In the genomic region with DNA sequence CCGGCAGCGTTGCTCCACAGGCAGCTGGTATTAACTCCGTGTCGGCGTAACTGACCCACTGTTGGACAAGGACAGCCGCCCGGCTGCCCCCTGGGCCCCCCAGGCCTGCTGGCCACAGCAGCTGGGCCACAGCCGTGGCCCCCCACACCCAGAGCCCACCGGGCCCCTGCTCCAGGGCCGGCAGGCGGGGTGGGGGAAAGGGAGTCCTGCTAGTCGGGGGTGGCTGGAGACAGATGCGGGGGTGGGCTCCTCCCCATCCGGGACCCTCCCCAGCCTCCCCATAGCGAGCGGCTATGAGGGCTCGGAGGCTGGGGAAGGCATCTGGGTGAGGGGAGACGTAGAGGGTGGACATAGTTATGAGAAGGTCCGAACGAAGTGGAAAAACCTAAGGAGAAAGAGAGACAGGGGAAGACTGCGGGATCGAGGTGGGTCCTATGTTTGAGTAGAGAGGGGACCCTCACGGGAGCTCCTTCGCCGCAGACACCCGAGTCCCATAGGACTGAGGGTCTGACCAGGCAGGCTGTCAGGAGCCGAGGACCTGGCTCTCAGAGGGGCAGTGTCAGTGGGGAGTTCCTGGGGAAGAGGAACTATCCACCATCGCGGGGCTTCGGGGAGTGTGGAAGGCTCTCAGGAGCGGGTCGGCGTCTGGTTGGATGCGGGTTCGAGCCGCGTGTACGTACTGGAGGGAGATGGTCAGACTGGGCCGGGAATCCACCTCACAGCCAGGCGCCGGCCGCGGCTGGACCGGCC, we compare ENCODE assay signal across 1 cellular context.
TF ChIP-seq lines count a peak whose summit lies in the region.

No MANE protein-coding gene starts in this region.

TF ChIP-seq in K562, 482 proteins besides CTCF, POLR2A, EP300 and RAD21 (continued from another document and continues in another):
- TF ChIP-seq, protein P1, sequence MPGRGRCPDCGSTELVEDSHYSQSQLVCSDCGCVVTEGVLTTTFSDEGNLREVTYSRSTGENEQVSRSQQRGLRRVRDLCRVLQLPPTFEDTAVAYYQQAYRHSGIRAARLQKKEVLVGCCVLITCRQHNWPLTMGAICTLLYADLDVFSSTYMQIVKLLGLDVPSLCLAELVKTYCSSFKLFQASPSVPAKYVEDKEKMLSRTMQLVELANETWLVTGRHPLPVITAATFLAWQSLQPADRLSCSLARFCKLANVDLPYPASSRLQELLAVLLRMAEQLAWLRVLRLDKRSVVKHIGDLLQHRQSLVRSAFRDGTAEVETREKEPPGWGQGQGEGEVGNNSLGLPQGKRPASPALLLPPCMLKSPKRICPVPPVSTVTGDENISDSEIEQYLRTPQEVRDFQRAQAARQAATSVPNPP (IDR thresholded peaks at IDR 0.05; ENCODE audit: borderline replicate concordance, insufficient read depth, insufficient read length): no peak
- TF ChIP-seq, protein P2, sequence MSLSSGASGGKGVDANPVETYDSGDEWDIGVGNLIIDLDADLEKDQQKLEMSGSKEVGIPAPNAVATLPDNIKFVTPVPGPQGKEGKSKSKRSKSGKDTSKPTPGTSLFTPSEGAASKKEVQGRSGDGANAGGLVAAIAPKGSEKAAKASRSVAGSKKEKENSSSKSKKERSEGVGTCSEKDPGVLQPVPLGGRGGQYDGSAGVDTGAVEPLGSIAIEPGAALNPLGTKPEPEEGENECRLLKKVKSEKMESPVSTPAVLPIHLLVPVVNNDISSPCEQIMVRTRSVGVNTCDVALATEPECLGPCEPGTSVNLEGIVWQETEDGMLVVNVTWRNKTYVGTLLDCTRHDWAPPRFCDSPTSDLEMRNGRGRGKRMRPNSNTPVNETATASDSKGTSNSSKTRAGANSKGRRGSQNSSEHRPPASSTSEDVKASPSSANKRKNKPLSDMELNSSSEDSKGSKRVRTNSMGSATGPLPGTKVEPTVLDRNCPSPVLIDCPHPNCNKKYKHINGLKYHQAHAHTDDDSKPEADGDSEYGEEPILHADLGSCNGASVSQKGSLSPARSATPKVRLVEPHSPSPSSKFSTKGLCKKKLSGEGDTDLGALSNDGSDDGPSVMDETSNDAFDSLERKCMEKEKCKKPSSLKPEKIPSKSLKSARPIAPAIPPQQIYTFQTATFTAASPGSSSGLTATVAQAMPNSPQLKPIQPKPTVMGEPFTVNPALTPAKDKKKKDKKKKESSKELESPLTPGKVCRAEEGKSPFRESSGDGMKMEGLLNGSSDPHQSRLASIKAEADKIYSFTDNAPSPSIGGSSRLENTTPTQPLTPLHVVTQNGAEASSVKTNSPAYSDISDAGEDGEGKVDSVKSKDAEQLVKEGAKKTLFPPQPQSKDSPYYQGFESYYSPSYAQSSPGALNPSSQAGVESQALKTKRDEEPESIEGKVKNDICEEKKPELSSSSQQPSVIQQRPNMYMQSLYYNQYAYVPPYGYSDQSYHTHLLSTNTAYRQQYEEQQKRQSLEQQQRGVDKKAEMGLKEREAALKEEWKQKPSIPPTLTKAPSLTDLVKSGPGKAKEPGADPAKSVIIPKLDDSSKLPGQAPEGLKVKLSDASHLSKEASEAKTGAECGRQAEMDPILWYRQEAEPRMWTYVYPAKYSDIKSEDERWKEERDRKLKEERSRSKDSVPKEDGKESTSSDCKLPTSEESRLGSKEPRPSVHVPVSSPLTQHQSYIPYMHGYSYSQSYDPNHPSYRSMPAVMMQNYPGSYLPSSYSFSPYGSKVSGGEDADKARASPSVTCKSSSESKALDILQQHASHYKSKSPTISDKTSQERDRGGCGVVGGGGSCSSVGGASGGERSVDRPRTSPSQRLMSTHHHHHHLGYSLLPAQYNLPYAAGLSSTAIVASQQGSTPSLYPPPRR (CRISPR knock-in tag; IDR thresholded peaks at IDR 0.05; ENCODE audit: borderline replicate concordance): no peak
- TF ChIP-seq TEAD1 (CRISPR knock-in tag; IDR thresholded peaks at IDR 0.05) (peak in 1 of 2 experiments; percentile 41; a peak in 1 of 4 replicates), ETV1 (tag; conservative IDR thresholded peaks at IDR 0.05; ENCODE audit: low read depth) (no peak), NCOA1 (IDR thresholded peaks at IDR 0.05; ENCODE audit: low read depth) (peak; percentile 60; the same call in 1 of the 2 replicates), ZC3H4 (CRISPR knock-in tag; IDR thresholded peaks at IDR 0.05; ENCODE audit: borderline replicate concordance) (peak; percentile 89; the same call in 1 of the 2 replicates), SMAD1 (IDR thresholded peaks at IDR 0.05; ENCODE audit: low read depth, low read length, partially characterized antibody) (no peak), ETV5 (CRISPR knock-in tag; IDR thresholded peaks at IDR 0.05; ENCODE audit: low read depth) (peak; percentile 59; the same call in 1 of the 2 replicates), PHF8 (IDR thresholded peaks at IDR 0.05; ENCODE audit: borderline replicate concordance, low read length) (no peak), SMARCE1 (IDR thresholded peaks at IDR 0.05) (peak; percentile 55), ZNF586 (CRISPR knock-in tag; conservative IDR thresholded peaks at IDR 0.05) (no peak), PTTG1 (tag; IDR thresholded peaks at IDR 0.05; ENCODE audit: low read depth) (no peak), NFYB (IDR thresholded peaks at IDR 0.05; ENCODE audit: extremely low read depth, insufficient read length) (peak; percentile 14), POLR2AphosphoS2 (IDR thresholded peaks at IDR 0.05; ENCODE audit: low read length) (no peak), ZKSCAN3 (CRISPR knock-in tag; IDR thresholded peaks at IDR 0.05) (no peak), PTBP1 (IDR thresholded peaks at IDR 0.05; ENCODE audit: low read depth, low read length) (0 out of 2 replicates have a peak, but pooled peaks have one; percentile 8), CREB1 (IDR thresholded peaks at IDR 0.05) (no peak), CREB1 (CRISPR knock-in tag; IDR thresholded peaks at IDR 0.05) (peak; percentile 53; the same call in 1 of the 2 replicates), NCOA6 (IDR thresholded peaks at IDR 0.05) (no peak), TRIM28 (IDR thresholded peaks at IDR 0.05) (no peak), PHTF2 (CRISPR knock-in tag; IDR thresholded peaks at IDR 0.05) (no peak), KLF1 (tag; IDR thresholded peaks at IDR 0.05) (no peak), EGR1 (conservative IDR thresholded peaks at IDR 0.05) (peak; percentile 85), SPI1 (IDR thresholded peaks at IDR 0.05; ENCODE audit: borderline replicate concordance, low read depth, low read length) (no peak)
- TF ChIP-seq, protein P3, sequence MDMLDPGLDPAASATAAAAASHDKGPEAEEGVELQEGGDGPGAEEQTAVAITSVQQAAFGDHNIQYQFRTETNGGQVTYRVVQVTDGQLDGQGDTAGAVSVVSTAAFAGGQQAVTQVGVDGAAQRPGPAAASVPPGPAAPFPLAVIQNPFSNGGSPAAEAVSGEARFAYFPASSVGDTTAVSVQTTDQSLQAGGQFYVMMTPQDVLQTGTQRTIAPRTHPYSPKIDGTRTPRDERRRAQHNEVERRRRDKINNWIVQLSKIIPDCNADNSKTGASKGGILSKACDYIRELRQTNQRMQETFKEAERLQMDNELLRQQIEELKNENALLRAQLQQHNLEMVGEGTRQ (CRISPR knock-in tag; IDR thresholded peaks at IDR 0.05): no peak
- TF ChIP-seq, protein P4, sequence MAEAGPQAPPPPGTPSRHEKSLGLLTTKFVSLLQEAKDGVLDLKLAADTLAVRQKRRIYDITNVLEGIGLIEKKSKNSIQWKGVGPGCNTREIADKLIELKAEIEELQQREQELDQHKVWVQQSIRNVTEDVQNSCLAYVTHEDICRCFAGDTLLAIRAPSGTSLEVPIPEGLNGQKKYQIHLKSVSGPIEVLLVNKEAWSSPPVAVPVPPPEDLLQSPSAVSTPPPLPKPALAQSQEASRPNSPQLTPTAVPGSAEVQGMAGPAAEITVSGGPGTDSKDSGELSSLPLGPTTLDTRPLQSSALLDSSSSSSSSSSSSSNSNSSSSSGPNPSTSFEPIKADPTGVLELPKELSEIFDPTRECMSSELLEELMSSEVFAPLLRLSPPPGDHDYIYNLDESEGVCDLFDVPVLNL (CRISPR knock-in tag; IDR thresholded peaks at IDR 0.05; ENCODE audit: low read depth): no peak
- TF ChIP-seq, protein P5, sequence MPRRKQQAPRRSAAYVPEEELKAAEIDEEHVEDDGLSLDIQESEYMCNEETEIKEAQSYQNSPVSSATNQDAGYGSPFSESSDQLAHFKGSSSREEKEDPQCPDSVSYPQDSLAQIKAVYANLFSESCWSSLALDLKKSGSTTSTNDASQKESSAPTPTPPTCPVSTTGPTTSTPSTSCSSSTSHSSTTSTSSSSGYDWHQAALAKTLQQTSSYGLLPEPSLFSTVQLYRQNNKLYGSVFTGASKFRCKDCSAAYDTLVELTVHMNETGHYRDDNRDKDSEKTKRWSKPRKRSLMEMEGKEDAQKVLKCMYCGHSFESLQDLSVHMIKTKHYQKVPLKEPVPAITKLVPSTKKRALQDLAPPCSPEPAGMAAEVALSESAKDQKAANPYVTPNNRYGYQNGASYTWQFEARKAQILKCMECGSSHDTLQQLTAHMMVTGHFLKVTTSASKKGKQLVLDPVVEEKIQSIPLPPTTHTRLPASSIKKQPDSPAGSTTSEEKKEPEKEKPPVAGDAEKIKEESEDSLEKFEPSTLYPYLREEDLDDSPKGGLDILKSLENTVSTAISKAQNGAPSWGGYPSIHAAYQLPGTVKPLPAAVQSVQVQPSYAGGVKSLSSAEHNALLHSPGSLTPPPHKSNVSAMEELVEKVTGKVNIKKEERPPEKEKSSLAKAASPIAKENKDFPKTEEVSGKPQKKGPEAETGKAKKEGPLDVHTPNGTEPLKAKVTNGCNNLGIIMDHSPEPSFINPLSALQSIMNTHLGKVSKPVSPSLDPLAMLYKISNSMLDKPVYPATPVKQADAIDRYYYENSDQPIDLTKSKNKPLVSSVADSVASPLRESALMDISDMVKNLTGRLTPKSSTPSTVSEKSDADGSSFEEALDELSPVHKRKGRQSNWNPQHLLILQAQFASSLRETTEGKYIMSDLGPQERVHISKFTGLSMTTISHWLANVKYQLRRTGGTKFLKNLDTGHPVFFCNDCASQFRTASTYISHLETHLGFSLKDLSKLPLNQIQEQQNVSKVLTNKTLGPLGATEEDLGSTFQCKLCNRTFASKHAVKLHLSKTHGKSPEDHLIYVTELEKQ (CRISPR knock-in tag; IDR thresholded peaks at IDR 0.05): peak; percentile 7; the same call in 1 of the 2 replicates
- TF ChIP-seq, protein P6, sequence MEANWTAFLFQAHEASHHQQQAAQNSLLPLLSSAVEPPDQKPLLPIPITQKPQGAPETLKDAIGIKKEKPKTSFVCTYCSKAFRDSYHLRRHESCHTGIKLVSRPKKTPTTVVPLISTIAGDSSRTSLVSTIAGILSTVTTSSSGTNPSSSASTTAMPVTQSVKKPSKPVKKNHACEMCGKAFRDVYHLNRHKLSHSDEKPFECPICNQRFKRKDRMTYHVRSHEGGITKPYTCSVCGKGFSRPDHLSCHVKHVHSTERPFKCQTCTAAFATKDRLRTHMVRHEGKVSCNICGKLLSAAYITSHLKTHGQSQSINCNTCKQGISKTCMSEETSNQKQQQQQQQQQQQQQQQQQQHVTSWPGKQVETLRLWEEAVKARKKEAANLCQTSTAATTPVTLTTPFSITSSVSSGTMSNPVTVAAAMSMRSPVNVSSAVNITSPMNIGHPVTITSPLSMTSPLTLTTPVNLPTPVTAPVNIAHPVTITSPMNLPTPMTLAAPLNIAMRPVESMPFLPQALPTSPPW (CRISPR knock-in tag; IDR thresholded peaks at IDR 0.05): no peak
- TF ChIP-seq, protein P7, sequence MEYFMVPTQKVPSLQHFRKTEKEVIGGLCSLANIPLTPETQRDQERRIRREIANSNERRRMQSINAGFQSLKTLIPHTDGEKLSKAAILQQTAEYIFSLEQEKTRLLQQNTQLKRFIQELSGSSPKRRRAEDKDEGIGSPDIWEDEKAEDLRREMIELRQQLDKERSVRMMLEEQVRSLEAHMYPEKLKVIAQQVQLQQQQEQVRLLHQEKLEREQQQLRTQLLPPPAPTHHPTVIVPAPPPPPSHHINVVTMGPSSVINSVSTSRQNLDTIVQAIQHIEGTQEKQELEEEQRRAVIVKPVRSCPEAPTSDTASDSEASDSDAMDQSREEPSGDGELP (CRISPR knock-in tag; IDR thresholded peaks at IDR 0.05; ENCODE audit: borderline replicate concordance): peak; percentile 64; the same call in 1 of the 2 replicates
- TF ChIP-seq, protein P8, sequence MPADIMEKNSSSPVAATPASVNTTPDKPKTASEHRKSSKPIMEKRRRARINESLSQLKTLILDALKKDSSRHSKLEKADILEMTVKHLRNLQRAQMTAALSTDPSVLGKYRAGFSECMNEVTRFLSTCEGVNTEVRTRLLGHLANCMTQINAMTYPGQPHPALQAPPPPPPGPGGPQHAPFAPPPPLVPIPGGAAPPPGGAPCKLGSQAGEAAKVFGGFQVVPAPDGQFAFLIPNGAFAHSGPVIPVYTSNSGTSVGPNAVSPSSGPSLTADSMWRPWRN (IDR thresholded peaks at IDR 0.05; ENCODE audit: low read depth): no peak
- TF ChIP-seq, protein P9, sequence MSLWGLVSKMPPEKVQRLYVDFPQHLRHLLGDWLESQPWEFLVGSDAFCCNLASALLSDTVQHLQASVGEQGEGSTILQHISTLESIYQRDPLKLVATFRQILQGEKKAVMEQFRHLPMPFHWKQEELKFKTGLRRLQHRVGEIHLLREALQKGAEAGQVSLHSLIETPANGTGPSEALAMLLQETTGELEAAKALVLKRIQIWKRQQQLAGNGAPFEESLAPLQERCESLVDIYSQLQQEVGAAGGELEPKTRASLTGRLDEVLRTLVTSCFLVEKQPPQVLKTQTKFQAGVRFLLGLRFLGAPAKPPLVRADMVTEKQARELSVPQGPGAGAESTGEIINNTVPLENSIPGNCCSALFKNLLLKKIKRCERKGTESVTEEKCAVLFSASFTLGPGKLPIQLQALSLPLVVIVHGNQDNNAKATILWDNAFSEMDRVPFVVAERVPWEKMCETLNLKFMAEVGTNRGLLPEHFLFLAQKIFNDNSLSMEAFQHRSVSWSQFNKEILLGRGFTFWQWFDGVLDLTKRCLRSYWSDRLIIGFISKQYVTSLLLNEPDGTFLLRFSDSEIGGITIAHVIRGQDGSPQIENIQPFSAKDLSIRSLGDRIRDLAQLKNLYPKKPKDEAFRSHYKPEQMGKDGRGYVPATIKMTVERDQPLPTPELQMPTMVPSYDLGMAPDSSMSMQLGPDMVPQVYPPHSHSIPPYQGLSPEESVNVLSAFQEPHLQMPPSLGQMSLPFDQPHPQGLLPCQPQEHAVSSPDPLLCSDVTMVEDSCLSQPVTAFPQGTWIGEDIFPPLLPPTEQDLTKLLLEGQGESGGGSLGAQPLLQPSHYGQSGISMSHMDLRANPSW (CRISPR knock-in tag; IDR thresholded peaks at IDR 0.05): 0 out of 2 replicates have a peak, but pooled peaks have one; percentile 39
